1 cellular context compared by ENCODE assay signal in genomic region chr1:1349256-1350012, GRCh38.
TF ChIP-seq lines count a peak whose summit lies in the region.

Gene DVL1 (minus strand): TSS chr1:1349418. CDS start chr1:1349065, 353 bp downstream.

TF ChIP-seq in H1, 55 proteins besides CTCF, POLR2A, EP300 and RAD21:
- TF ChIP-seq ATF2 (IDR thresholded peaks at IDR 0.05; ENCODE audit: low read length): no peak
- no peak for TF ChIP-seq CHD1 (IDR thresholded peaks at IDR 0.05; ENCODE audit: low read depth, low read length)
- TF ChIP-seq PHF8 (conservative IDR thresholded peaks at IDR 0.05; ENCODE audit: low read depth, low read length): peak; percentile 58
- TF ChIP-seq ASH2L (IDR thresholded peaks at IDR 0.05; ENCODE audit: low read length): no peak
- peak; percentile 11; the same call in 1 of the 2 replicates for TF ChIP-seq MAX (IDR thresholded peaks at IDR 0.05)
- no peak for TF ChIP-seq CEBPB (IDR thresholded peaks at IDR 0.05; ENCODE audit: low read depth, low read length)
- no peak for TF ChIP-seq BRCA1 (IDR thresholded peaks at IDR 0.05; ENCODE audit: low read depth, low read length)
- TF ChIP-seq RXRA (IDR thresholded peaks at IDR 0.05; ENCODE audit: insufficient read depth, low read depth, low read length): no peak
- TF ChIP-seq TBP (IDR thresholded peaks at IDR 0.05; ENCODE audit: low read depth, low read length): no peak
- TF ChIP-seq SP4 (IDR thresholded peaks at IDR 0.05; ENCODE audit: low read length): no peak
- TF ChIP-seq SIRT6 (IDR thresholded peaks at IDR 0.05; ENCODE audit: low read length): no peak
- no peak for TF ChIP-seq KDM1A (IDR thresholded peaks at IDR 0.05; ENCODE audit: borderline replicate concordance, low read length)
- TF ChIP-seq ATF3 (IDR thresholded peaks at IDR 0.05; ENCODE audit: insufficient read depth, low read depth, low read length): no peak
- no peak for TF ChIP-seq HDAC2 (IDR thresholded peaks at IDR 0.05; ENCODE audit: borderline replicate concordance in 1 of 2, low read depth in 2 of 2, low read length in 2 of 2)
- TF ChIP-seq ZNF274 (IDR thresholded peaks at IDR 0.05; ENCODE audit: borderline replicate concordance, extremely low read depth, low read length): no peak
- peak; percentile 82 for TF ChIP-seq CREB1 (IDR thresholded peaks at IDR 0.05)
- TF ChIP-seq EGR1 (IDR thresholded peaks at IDR 0.05; ENCODE audit: borderline replicate concordance, low read depth, low read length): 0 out of 2 replicates have a peak, but pooled peaks have one; percentile 40
- TF ChIP-seq HDAC6 (IDR thresholded peaks at IDR 0.05; ENCODE audit: low read depth, low read length): no peak
- TF ChIP-seq POLR2AphosphoS5 (IDR thresholded peaks at IDR 0.05; ENCODE audit: low read depth, low read length): no peak
- TF ChIP-seq KDM4A (IDR thresholded peaks at IDR 0.05; ENCODE audit: low read depth, low read length, severe bottlenecking): peak; percentile 58
- no peak for TF ChIP-seq KDM5A (IDR thresholded peaks at IDR 0.05; ENCODE audit: low read length)
- no peak for TF ChIP-seq YY1 (IDR thresholded peaks at IDR 0.05; ENCODE audit: low read depth, low read length)
- TF ChIP-seq CBX5 (IDR thresholded peaks at IDR 0.05; ENCODE audit: low read depth, low read length): no peak
